ENCODE assay signal across 13 cellular contexts in genomic region chr7:100582041-100582579, GRCh38. TPM values are rescaled to one million over a fixed set of nuclear protein-coding genes. Genes with fewer than 3 reads are reported as not detected.
DNase-seq lines count a peak whose midpoint lies in the region; ATAC-seq and TF ChIP-seq lines count a peak whose summit lies in the region.
"Had no signal": no experiment of that assay in that cellular context is flagged by ENCODE, and none has a peak within 500 bp of the region (broad histone marks: within the 10 kb centered on the region; RNA-seq: fewer than 3 reads in every experiment).

No MANE protein-coding gene starts in this region.

- H3K27me3 Mint-ChIP-seq in CD8-positive, alpha-beta T cell (ENCODE audit: low read depth) = no peaks in the 10 kb centered on the region

- H2AFZ ChIP-seq in osteoblast (ENCODE audit: low read length) = no peak overlapping the region

- H3K36me3 ChIP-seq in CD8-positive, alpha-beta T cell (ENCODE audit: insufficient read depth, low read length) = peaks cover 52% of the 10 kb centered on the region
- H3K36me3 ChIP-seq in osteoblast (ENCODE audit: insufficient read depth, low read length) = peaks cover 46% of the 10 kb centered on the region

- CTCF ChIA-PET in CD8-positive, alpha-beta T cell (lab: Charles Lee) = interaction anchor here (0.9 to 9.8 kb wide), 5 partner anchors 9 to 143 kb away, joined by 3 to 210 read pairs (median 3); no protein-coding TSS in a partner anchor

- H3K4me3 ChIP-seq in CD8-positive, alpha-beta T cell (ENCODE audit: low read depth, low read length) = peak overlapping the region; percentile 96
- H3K4me3 ChIP-seq in NB4 (ENCODE audit: low read depth, low read length) (peak overlapping the region; percentile 93), epithelial cell of esophagus (ENCODE audit: low read length) (no peak overlapping the region), osteoblast (ENCODE audit: insufficient read depth, low read length) (no peak overlapping the region)

- H3K27ac ChIP-seq in CD8-positive, alpha-beta T cell (ENCODE audit: low read depth, low read length) = peak overlapping the region; percentile 74
- peak overlapping the region; percentile 47 for H3K27ac ChIP-seq in osteoblast (ENCODE audit: low read depth, low read length)

- peaks cover 41% of the 10 kb centered on the region for H4K20me1 ChIP-seq in osteoblast (ENCODE audit: insufficient read depth, low read length)

- H3K9me3 Mint-ChIP-seq in CD8-positive, alpha-beta T cell = no peaks in the 10 kb centered on the region

- no peaks in the 10 kb centered on the region for H3K9me3 ChIP-seq in CD8-positive, alpha-beta T cell (ENCODE audit: low read length)
- H3K9me3 ChIP-seq in osteoblast (ENCODE audit: low read depth, low read length) = no peaks in the 10 kb centered on the region

- H3K79me2 ChIP-seq in osteoblast (ENCODE audit: insufficient read depth, low read length) = peaks cover 47% of the 10 kb centered on the region

- no peak overlapping the region for H3K4me2 ChIP-seq in osteoblast (ENCODE audit: insufficient read depth, low read length)

- H3K4me1 Mint-ChIP-seq in CD8-positive, alpha-beta T cell (ENCODE audit: low read depth) = peaks cover 34% of the 10 kb centered on the region

- H3K4me3 Mint-ChIP-seq in CD8-positive, alpha-beta T cell = peak overlapping the region; percentile 96

- H3K27ac Mint-ChIP-seq in CD8-positive, alpha-beta T cell = no peak overlapping the region

- no peak for TF ChIP-seq POLR2A in NB4 (IDR thresholded peaks at IDR 0.05; ENCODE audit: extremely low read depth, insufficient read length)

- peaks cover 41% of the 10 kb centered on the region for H3K4me1 ChIP-seq in CD8-positive, alpha-beta T cell (ENCODE audit: insufficient read depth, low read length)
- H3K4me1 ChIP-seq in osteoblast (ENCODE audit: insufficient read depth, low read length) = peaks cover 23% of the 10 kb centered on the region

- no peak for DNase-seq in CD8-positive, alpha-beta T cell
- DNase-seq in NB4 (ENCODE audit: low read depth) = no peak
- DNase-seq in epithelial cell of esophagus (ENCODE audit: low read depth) = peak; percentile 47
- peak; percentile 48 for DNase-seq in osteoblast (ENCODE audit: insufficient read length, low spot score, missing footprints)
- DNase-seq in GM19238 (ENCODE audit: insufficient read length, low spot score) = no peak
- DNase-seq: NCI-H1694; occipital lobe; stimulated activated CD4-positive, alpha-beta T cell treated with anti-CD3 and anti-CD28 coated beads, Interleukin-4, amount 100 ng/mL, for 1 hour had no signal

- POLR2A ChIA-PET in CD8-positive, alpha-beta T cell (lab: Charles Lee) = no interaction called here

- intact Hi-C loops in CD8-positive, alpha-beta T cell (cut with DNase I, micrococcal nuclease) = no loop called here

- peaks cover 39% of the 10 kb centered on the region for H3K36me3 Mint-ChIP-seq in CD8-positive, alpha-beta T cell

- ATAC-seq in CD8-positive, alpha-beta T cell = no peak
- ATAC-seq in HG03159 (IDR thresholded peaks at IDR 0.05; ENCODE audit: unreplicated experiment) = no peak
- no peak for ATAC-seq in GM18511 (IDR thresholded peaks at IDR 0.05; ENCODE audit: unreplicated experiment)
- no peak for ATAC-seq in HG03025 (IDR thresholded peaks at IDR 0.05; ENCODE audit: low FRiP score, unreplicated experiment)

- TF ChIP-seq CTCF in CD8-positive, alpha-beta T cell (IDR thresholded peaks at IDR 0.05) = no peak
- TF ChIP-seq CTCF in NB4 (IDR thresholded peaks at IDR 0.05; ENCODE audit: low read depth, low read length) (no peak), epithelial cell of esophagus (IDR thresholded peaks at IDR 0.05; ENCODE audit: insufficient read depth, low read depth, low read length, missing control alignments) (no peak), osteoblast (IDR thresholded peaks at IDR 0.05; ENCODE audit: extremely low read depth, low read depth, low read length) (no peak)

- H3K27me3 ChIP-seq in CD8-positive, alpha-beta T cell (ENCODE audit: insufficient read depth, low read length) = no peaks in the 10 kb centered on the region
- H3K27me3 ChIP-seq in osteoblast (ENCODE audit: insufficient read depth, low read length) = no peaks in the 10 kb centered on the region

RNA-seq across cellular contexts. Expression of gene LRCH4, which starts 3.8 kb away (rescaled TPM):
- total RNA-seq in CD8-positive, alpha-beta T cell = 100 to 1,000 TPM; 244 to 254 TPM
- 14.5 and 18.0 TPM in 2 replicates for total RNA-seq in osteoblast

RNA-seq across cellular contexts. Expression of gene FBXO24, which starts 4.0 kb away (rescaled TPM):
- under 1 TPM; 0.30 to 0.53 TPM for total RNA-seq in CD8-positive, alpha-beta T cell
- under 0.01 and 0.36 TPM in 2 replicates for total RNA-seq in osteoblast
- total RNA-seq: temporal lobe had no signal

RNA-seq across cellular contexts. Expression of gene SAP25, which starts 8.4 kb away (rescaled TPM):
- 10 to 100 TPM; 30.2 to 30.5 TPM for total RNA-seq in CD8-positive, alpha-beta T cell
- not detected in 2 replicates for total RNA-seq in osteoblast
- total RNA-seq: occipital lobe, RPMI7951 had no signal

RNA-seq across cellular contexts. Expression of gene PCOLCE, which starts 20.1 kb away (rescaled TPM):
- 1 to 10 TPM; 7.9 to 8.0 TPM for total RNA-seq in CD8-positive, alpha-beta T cell
- total RNA-seq in osteoblast = 231 and 259 TPM in 2 replicates

RNA-seq across cellular contexts. Expression of gene MOSPD3, which starts 30.2 kb away (rescaled TPM):
- 10 to 100 TPM; 10.3 to 10.5 TPM for total RNA-seq in CD8-positive, alpha-beta T cell
- 5.1 and 7.1 TPM in 2 replicates for total RNA-seq in osteoblast

Comparison
In these comparisons a context has a peak if more than half of its experiments do, and no peak if none do; other contexts are left out.
1. DNase-seq: peak in epithelial cell of esophagus (single experiment) and osteoblast (single experiment); none in CD8-positive, alpha-beta T cell (0 of 7), NB4 (single experiment) and GM19238 (single experiment).
2. H3K4me3 ChIP-seq: peak in CD8-positive, alpha-beta T cell (single experiment) and NB4 (single experiment); none in epithelial cell of esophagus (single experiment) and osteoblast (single experiment).
3. RNA of gene LRCH4, which starts 3.8 kb away (total RNA-seq): 244 to 254 TPM in CD8-positive, alpha-beta T cell; 14.5 to 18.0 TPM in osteoblast; every median in the first group is over 10 times any median in the second.
4. RNA of gene SAP25, which starts 8.4 kb away (total RNA-seq): 30.2 to 30.5 TPM in CD8-positive, alpha-beta T cell; not detected in osteoblast; every median in the first group is over 10 times any median in the second.